ENCODE assay signal across 8 cellular contexts in the genomic region with DNA sequence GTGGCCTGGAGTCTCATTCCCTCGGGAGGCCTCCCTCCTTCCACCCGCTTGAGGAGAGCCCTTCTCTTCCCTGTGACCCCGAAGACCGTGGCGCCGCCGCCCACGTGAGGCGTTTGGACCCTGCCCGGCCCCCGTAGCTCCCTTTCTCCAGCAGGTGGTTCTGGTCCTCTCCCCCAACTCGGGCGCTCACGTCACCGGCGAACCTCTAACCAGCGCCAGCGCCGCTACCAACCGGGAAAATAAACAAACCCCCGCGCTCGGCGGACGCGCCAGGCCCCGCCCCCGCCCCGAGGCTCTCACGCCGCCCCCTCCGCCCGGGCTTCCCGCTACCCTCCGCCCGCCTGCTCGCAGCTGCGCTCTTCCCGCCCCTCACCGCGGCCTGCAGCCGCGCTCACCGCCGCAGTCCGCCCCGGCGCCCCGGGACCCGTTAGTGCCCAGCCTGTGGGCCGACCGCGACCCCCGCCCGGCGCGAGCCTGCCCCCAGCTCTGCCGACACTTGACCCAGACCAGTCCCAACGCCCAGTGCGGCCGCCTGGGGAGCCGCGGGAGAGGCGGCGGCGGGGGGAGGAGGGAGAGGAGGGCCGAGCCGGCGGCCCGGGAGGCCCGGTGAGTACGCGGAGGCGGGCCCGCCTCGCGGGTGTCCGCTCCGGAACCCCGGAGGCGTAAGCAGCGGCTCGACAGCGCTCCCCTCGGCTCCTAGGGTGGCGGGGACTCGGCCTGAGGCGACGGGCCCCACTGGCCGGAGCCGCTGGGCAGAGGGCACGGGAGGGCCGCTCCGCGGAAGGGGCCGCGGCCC.
DNase-seq lines count a peak whose midpoint lies in the region; ATAC-seq, FAIRE-seq and TF ChIP-seq lines count a peak whose summit lies in the region.
"Not testable (repeated sequence)": the region's sequence is repeated elsewhere in the genome, so short reads cannot be mapped to it uniquely, and the experiment has no call there.

No MANE protein-coding gene starts in this region.

- H3K27ac Mint-ChIP-seq in activated B cell treated with CpG ODN at 0.5 μM for 24 hours = not testable (repeated sequence)

- H3K4me3 Mint-ChIP-seq in activated B cell treated with CpG ODN at 0.5 μM for 24 hours = not testable (repeated sequence)

- not testable (repeated sequence) for H3K27ac ChIP-seq in ACC112 (ENCODE audit: low read depth, low read length)
- H3K27ac ChIP-seq in caudate nucleus (ENCODE audit: low read depth, low read length) = peak overlapping the region; percentile 83

- not testable (repeated sequence) for H3K79me2 ChIP-seq in ACC112 (ENCODE audit: control insufficient read depth, insufficient read depth, low read length, unreplicated experiment)

- ATAC-seq in GM18868 (IDR thresholded peaks at IDR 0.05; ENCODE audit: unreplicated experiment) (peak; percentile 76), HG03064 (IDR thresholded peaks at IDR 0.05; ENCODE audit: low read depth, unreplicated experiment) (peak; percentile 79), activated B cell treated with CpG ODN at 0.5 μM for 24 hours (ENCODE audit: low read depth) (peak; percentile 81)

- intact Hi-C loops in activated B cell treated with CpG ODN at 0.5 μM for 24 hours (cut with micrococcal nuclease) = loop anchor here (1.0 to 5.0 kb wide), 5 partner anchors 64 to 1823 kb away; a partner anchor contains a TSS

- H3K27me3 ChIP-seq in ACC112 (ENCODE audit: insufficient read depth, low read length) = not testable (repeated sequence)

- peak; percentile 43 for FAIRE-seq in islet of Langerhans (lab: Jason Lieb, UNC)

- POLR2A ChIA-PET in activated B cell treated with CpG ODN at 0.5 μM for 24 hours (lab: Charles Lee) = not testable (repeated sequence)

- DNase-seq in NCI-H2107 (lab: John Stamatoyannopoulos, UW) (peak; percentile 43), activated B cell treated with CpG ODN at 0.5 μM for 24 hours (peak; percentile 72), caudate nucleus (lab: John Stamatoyannopoulos, UW) (peak in 59 of 61 donors; percentile 23 to 88 (median 73)), smooth muscle cell of the brain vasculature (ENCODE audit: low read depth, low spot score) (peak; percentile 9)

- CTCF ChIA-PET in activated B cell treated with CpG ODN at 0.5 μM for 24 hours (lab: Charles Lee) = not testable (repeated sequence)

- H3K36me3 Mint-ChIP-seq in activated B cell treated with CpG ODN at 0.5 μM for 24 hours (ENCODE audit: low read depth) = peaks cover 15% of the 10 kb centered on the region

- H3K27me3 Mint-ChIP-seq in activated B cell treated with CpG ODN at 0.5 μM for 24 hours = not testable (repeated sequence)

- H3K4me1 Mint-ChIP-seq in activated B cell treated with CpG ODN at 0.5 μM for 24 hours = peaks cover 12% of the 10 kb centered on the region

- not testable (repeated sequence) for H3K4me1 ChIP-seq in ACC112 (ENCODE audit: control insufficient read depth, insufficient read depth, low read length, unreplicated experiment)

- not testable (repeated sequence) for H3K36me3 ChIP-seq in ACC112 (ENCODE audit: insufficient read depth, low read length)

- not testable (repeated sequence) for H3K9me3 Mint-ChIP-seq in activated B cell treated with CpG ODN at 0.5 μM for 24 hours

- H3K4me3 ChIP-seq in ACC112 (ENCODE audit: low read depth, low read length) = peak overlapping the region; percentile 90

- TF ChIP-seq CTCF in activated B cell treated with CpG ODN at 0.5 μM for 24 hours (IDR thresholded peaks at IDR 0.05) = not testable (repeated sequence)

- H2AFZ ChIP-seq in ACC112 (ENCODE audit: low read length, unreplicated experiment) = peak overlapping the region; percentile 89

Comparison
In these comparisons a context has a peak if more than half of its experiments do, and no peak if none do; other contexts are left out.
1. DNase-seq: peak in every context shown above with its lines; median percentile 73 in caudate nucleus; 72 in activated B cell treated with CpG ODN at 0.5 μM for 24 hours; 43 in NCI-H2107; 9 in smooth muscle cell of the brain vasculature.